Comparison of ENCODE assay signal across 27 cellular contexts in the genomic region with DNA sequence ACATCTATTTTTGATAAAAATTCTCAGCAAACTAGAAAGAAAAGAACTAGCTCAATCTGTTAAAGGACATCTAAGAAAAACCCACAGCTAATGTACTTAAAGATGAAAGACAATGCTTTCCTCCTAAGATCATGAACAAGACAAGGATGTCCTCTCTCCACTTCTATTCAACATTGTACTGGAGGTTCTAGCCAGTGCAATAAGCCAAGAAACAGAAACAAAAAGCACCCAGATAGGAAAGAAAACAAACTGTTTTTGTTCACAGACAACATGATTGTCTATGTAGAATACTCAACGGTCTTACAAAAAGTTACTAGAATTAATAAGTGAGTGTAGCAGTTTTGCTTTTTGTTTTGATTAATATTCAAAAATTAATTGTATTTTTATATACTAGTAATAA. TPM values are rescaled to one million over a fixed set of nuclear protein-coding genes. Genes with fewer than 3 reads are reported as not detected.
DNase-seq lines count a peak whose midpoint lies in the region; ATAC-seq, FAIRE-seq and TF ChIP-seq lines count a peak whose summit lies in the region.
"Had no signal": no experiment of that assay in that cellular context is flagged by ENCODE, and none has a peak within 500 bp of the region (broad histone marks: within the 10 kb centered on the region; RNA-seq: fewer than 3 reads in every experiment).

No MANE protein-coding gene starts in this region.

- H3K27me3 Mint-ChIP-seq in activated CD8-positive, alpha-beta memory T cell treated with anti-CD3 and anti-CD28 coated beads, Interleukin-2, amount 10 ng/mL, durations not matched to agents 7 days and 5 days: no peaks in the 10 kb centered on the region
- no peaks in the 10 kb centered on the region for H3K27me3 Mint-ChIP-seq in activated T-helper 2 cell treated with anti-CD3 and anti-CD28 coated beads, Interferon-gamma antibody, Interleukin-2, Interleukin-4, amounts not matched to agents 10 μg/mL and 5 μg/mL and 100 μg/mL, durations not matched to agents 14 hours and 24 hours and 36 hours (ENCODE audit: low read depth)
- H3K27me3 Mint-ChIP-seq in natural killer cell treated with Interleukin-12 subunit alpha and Interleukin-12 subunit beta and Interleukin-15 and Interleukin-18, amount 100 ng/mL, for 72 hours: no peaks in the 10 kb centered on the region

- POLR2A ChIA-PET in HepG2 (lab: Yijun Ruan, JAX): no interaction called here

- peaks cover 17% of the 10 kb centered on the region for H3K4me1 ChIP-seq in HepG2 (ENCODE audit: insufficient read depth, low read length)
- H3K4me1 ChIP-seq: right atrium auricular region had no signal

- no peak for ATAC-seq in activated CD8-positive, alpha-beta memory T cell treated with anti-CD3 and anti-CD28 coated beads, Interleukin-2, amount 10 ng/mL, durations not matched to agents 7 days and 5 days
- no peak for ATAC-seq in natural killer cell treated with Interleukin-12 subunit alpha and Interleukin-12 subunit beta and Interleukin-15 and Interleukin-18, amount 100 ng/mL, for 72 hours
- ATAC-seq in GM21381 (IDR thresholded peaks at IDR 0.05; ENCODE audit: unreplicated experiment) (no peak), HepG2 (no peak)
- ATAC-seq: left lobe of liver had no signal

- no peaks in the 10 kb centered on the region for H3K79me2 ChIP-seq in HepG2 (ENCODE audit: insufficient read depth, low read length)

- peaks cover 0 to 1% of the 10 kb centered on the region in 2 experiments; a peak in 2 of 5 replicates for H3K27me3 ChIP-seq in HepG2 (ENCODE audit: control insufficient read depth in 1 of 2, insufficient read depth in 2 of 2, low read length in 2 of 2)
- H3K27me3 ChIP-seq: right atrium auricular region had no signal

- H4K20me1 ChIP-seq in HepG2 (ENCODE audit: insufficient read depth, low read length): no peaks in the 10 kb centered on the region

- TF ChIP-seq CTCF in HepG2 (CRISPR knock-in tag; IDR thresholded peaks at IDR 0.05): no peak

- no peak for TF ChIP-seq RAD21 in HepG2 (CRISPR knock-in tag; IDR thresholded peaks at IDR 0.05)

- H3K27ac Mint-ChIP-seq in activated CD8-positive, alpha-beta memory T cell treated with anti-CD3 and anti-CD28 coated beads, Interleukin-2, amount 10 ng/mL, durations not matched to agents 7 days and 5 days: peak overlapping the region; percentile 85
- H3K27ac Mint-ChIP-seq in activated T-helper 2 cell treated with anti-CD3 and anti-CD28 coated beads, Interferon-gamma antibody, Interleukin-2, Interleukin-4, amounts not matched to agents 10 μg/mL and 5 μg/mL and 100 μg/mL, durations not matched to agents 14 hours and 24 hours and 36 hours: peak overlapping the region; percentile 64
- peak overlapping the region; percentile 53 to 62 for H3K27ac Mint-ChIP-seq in natural killer cell treated with Interleukin-12 subunit alpha and Interleukin-12 subunit beta and Interleukin-15 and Interleukin-18, amount 100 ng/mL, for 72 hours

- intact Hi-C loops in activated T-helper 2 cell treated with anti-CD3 and anti-CD28 coated beads, Interferon-gamma antibody, Interleukin-2, Interleukin-4, amounts not matched to agents 10 μg/mL and 5 μg/mL and 100 μg/mL, durations not matched to agents 14 hours and 24 hours and 36 hours (cut with micrococcal nuclease): no loop called here
- intact Hi-C loops in HepG2 (cut with micrococcal nuclease; ENCODE audit: unreplicated experiment): no loop called here

- H3K36me3 ChIP-seq in HepG2 (replicated peaks in 1 of 2; ENCODE audit: control insufficient read depth in 1 of 2, insufficient read depth in 2 of 2, low read length in 2 of 2): no peaks in the 10 kb centered on the region
- H3K36me3 ChIP-seq: right atrium auricular region had no signal

- H3K27ac ChIP-seq in HepG2 (ENCODE audit: extremely low read length, insufficient read depth, low read length): no peak overlapping the region
- H3K27ac ChIP-seq: right atrium auricular region had no signal

- peaks cover 31% of the 10 kb centered on the region for H3K36me3 Mint-ChIP-seq in activated CD8-positive, alpha-beta memory T cell treated with anti-CD3 and anti-CD28 coated beads, Interleukin-2, amount 10 ng/mL, durations not matched to agents 7 days and 5 days
- peaks cover 33% of the 10 kb centered on the region for H3K36me3 Mint-ChIP-seq in activated T-helper 2 cell treated with anti-CD3 and anti-CD28 coated beads, Interferon-gamma antibody, Interleukin-2, Interleukin-4, amounts not matched to agents 10 μg/mL and 5 μg/mL and 100 μg/mL, durations not matched to agents 14 hours and 24 hours and 36 hours (ENCODE audit: low read depth)
- H3K36me3 Mint-ChIP-seq in natural killer cell treated with Interleukin-12 subunit alpha and Interleukin-12 subunit beta and Interleukin-15 and Interleukin-18, amount 100 ng/mL, for 72 hours: no peaks in the 10 kb centered on the region
- H3K36me3 Mint-ChIP-seq: naive B cell had no signal

- CTCF ChIA-PET in activated CD8-positive, alpha-beta memory T cell treated with anti-CD3 and anti-CD28 coated beads, Interleukin-2, amount 10 ng/mL, durations not matched to agents 7 days and 5 days (lab: Charles Lee): no interaction called here
- CTCF ChIA-PET in HepG2 (lab: Yijun Ruan, JAX; ENCODE audit: low intra/inter-chr PET ratio, low total read pairs): no interaction called here

- in situ Hi-C loops in HepG2 (cut with HindIII; ENCODE audit: extremely low pct_ligation_motif_present, low pct_unique_long_range_greater_than_20kb): no loop called here

- H3K9ac ChIP-seq in HepG2 (ENCODE audit: insufficient read depth, low read depth, low read length): no peak overlapping the region

- H3K4me1 Mint-ChIP-seq in activated CD8-positive, alpha-beta memory T cell treated with anti-CD3 and anti-CD28 coated beads, Interleukin-2, amount 10 ng/mL, durations not matched to agents 7 days and 5 days: peaks cover 44% of the 10 kb centered on the region
- H3K4me1 Mint-ChIP-seq in activated T-helper 2 cell treated with anti-CD3 and anti-CD28 coated beads, Interferon-gamma antibody, Interleukin-2, Interleukin-4, amounts not matched to agents 10 μg/mL and 5 μg/mL and 100 μg/mL, durations not matched to agents 14 hours and 24 hours and 36 hours (ENCODE audit: low read depth): peaks cover 28% of the 10 kb centered on the region
- H3K4me1 Mint-ChIP-seq in natural killer cell treated with Interleukin-12 subunit alpha and Interleukin-12 subunit beta and Interleukin-15 and Interleukin-18, amount 100 ng/mL, for 72 hours (ENCODE audit: low read depth in 2 of 2): peaks cover 24 to 26% of the 10 kb centered on the region in 2 donors

- H3K4me3 ChIP-seq in HepG2 (replicated peaks in 1 of 3; ENCODE audit: insufficient read depth in 1 of 3, low read depth in 2 of 3, low read length in 3 of 3): no peak overlapping the region
- H3K4me3 ChIP-seq: right atrium auricular region had no signal

- no TSS peak for BruUV-seq in HepG2 (replicated peaks; lab: Mats Ljungman, UMichigan)

- DNase-seq in activated CD8-positive, alpha-beta memory T cell treated with anti-CD3 and anti-CD28 coated beads, Interleukin-2, amount 10 ng/mL, durations not matched to agents 7 days and 5 days: no peak
- no peak for DNase-seq in activated CD8-positive, alpha-beta memory T cell treated with anti-CD3 and anti-CD28 coated beads, Interleukin-2, amount 50 U/mL, for 4 hours
- DNase-seq in GM19239 (ENCODE audit: insufficient read length, low spot score): no peak
- no peak for DNase-seq in activated T-helper 2 cell treated with anti-CD3 and anti-CD28 coated beads, Interferon-gamma antibody, Interleukin-2, Interleukin-4, amounts not matched to agents 10 μg/mL and 5 μg/mL and 100 μg/mL, durations not matched to agents 14 hours and 24 hours and 36 hours (ENCODE audit: low spot score)
- DNase-seq in natural killer cell treated with Interleukin-12 subunit alpha and Interleukin-12 subunit beta and Interleukin-15 and Interleukin-18, amount 100 ng/mL, for 72 hours (ENCODE audit: low spot score): no peak
- DNase-seq in NCI-H187 (lab: John Stamatoyannopoulos, UW): no peak
- DNase-seq in HepG2 (ENCODE audit: low spot score): no peak
- DNase-seq: activated CD4-positive, alpha-beta T cell treated with anti-CD3 and anti-CD28 coated beads, Interleukin-2, amount 50 U/mL, for 4 hours; aorta; caudate nucleus; erythroblast; foreskin fibroblast; mesendoderm; naive B cell; NCI-H1092 treated with DMSO at 0.1 percent for 48 hours; NCI-H2029; NCI-H82; Right ventricle myocardium superior; stimulated activated CD4-positive, alpha-beta T cell treated with anti-CD3 and anti-CD28 coated beads, Interleukin-4, amount 100 ng/mL, for 4 hours; trophoblast cell had no signal

- 6% methylated on average over 1 of the region's 1 CpG for WGBS in HepG2 (ENCODE audit: low lambda C conversion rate)

- no peak overlapping the region for H3K4me2 ChIP-seq in HepG2 (ENCODE audit: low read depth, low read length)

- H3K4me3 Mint-ChIP-seq in activated CD8-positive, alpha-beta memory T cell treated with anti-CD3 and anti-CD28 coated beads, Interleukin-2, amount 10 ng/mL, durations not matched to agents 7 days and 5 days: peak overlapping the region; percentile 18
- H3K4me3 Mint-ChIP-seq in activated T-helper 2 cell treated with anti-CD3 and anti-CD28 coated beads, Interferon-gamma antibody, Interleukin-2, Interleukin-4, amounts not matched to agents 10 μg/mL and 5 μg/mL and 100 μg/mL, durations not matched to agents 14 hours and 24 hours and 36 hours (ENCODE audit: low read depth): no peak overlapping the region
- peak overlapping the region; percentile 17 for H3K4me3 Mint-ChIP-seq in natural killer cell treated with Interleukin-12 subunit alpha and Interleukin-12 subunit beta and Interleukin-15 and Interleukin-18, amount 100 ng/mL, for 72 hours
- H3K4me3 Mint-ChIP-seq: naive B cell had no signal

- H3K9me3 ChIP-seq in HepG2 (ENCODE audit: low read length): no peaks in the 10 kb centered on the region
- H3K9me3 ChIP-seq: right atrium auricular region had no signal

- peak; percentile 8 for FAIRE-seq in GM19239 (lab: Jason Lieb, UNC)
- no peak for FAIRE-seq in HepG2 (lab: Jason Lieb, UNC)
- FAIRE-seq: H54 had no signal

- H2AFZ ChIP-seq in HepG2 (ENCODE audit: low read length): no peak overlapping the region

- no peak for TF ChIP-seq POLR2A in HepG2 (IDR thresholded peaks at IDR 0.05; ENCODE audit: insufficient read depth in 1 of 2, low read depth in 2 of 2, low read length in 2 of 2)

- H3K9me3 Mint-ChIP-seq in activated CD8-positive, alpha-beta memory T cell treated with anti-CD3 and anti-CD28 coated beads, Interleukin-2, amount 10 ng/mL, durations not matched to agents 7 days and 5 days (ENCODE audit: low read depth): no peaks in the 10 kb centered on the region
- H3K9me3 Mint-ChIP-seq in activated T-helper 2 cell treated with anti-CD3 and anti-CD28 coated beads, Interferon-gamma antibody, Interleukin-2, Interleukin-4, amounts not matched to agents 10 μg/mL and 5 μg/mL and 100 μg/mL, durations not matched to agents 14 hours and 24 hours and 36 hours: no peaks in the 10 kb centered on the region
- H3K9me3 Mint-ChIP-seq in natural killer cell treated with Interleukin-12 subunit alpha and Interleukin-12 subunit beta and Interleukin-15 and Interleukin-18, amount 100 ng/mL, for 72 hours: no peaks in the 10 kb centered on the region
- H3K9me3 Mint-ChIP-seq: naive B cell had no signal

- TF ChIP-seq EP300 in HepG2 (IDR thresholded peaks at IDR 0.05; ENCODE audit: low read depth in 2 of 2, low read length in 2 of 2): no peak
- no peak for TF ChIP-seq EP300 in HepG2 (CRISPR knock-in tag; IDR thresholded peaks at IDR 0.05; ENCODE audit: borderline replicate concordance)

RNA-seq across cellular contexts. Expression of gene CD3D, which starts 7.8 kb away (rescaled TPM):
- total RNA-seq in activated CD8-positive, alpha-beta memory T cell treated with anti-CD3 and anti-CD28 coated beads, Interleukin-2, amount 10 ng/mL, durations not matched to agents 7 days and 5 days: 100 to 1,000 TPM; 428 to 526 TPM
- 386 and 400 TPM in 2 replicates for total RNA-seq in activated T-helper 2 cell treated with anti-CD3 and anti-CD28 coated beads, Interferon-gamma antibody, Interleukin-2, Interleukin-4, amounts not matched to agents 10 μg/mL and 5 μg/mL and 100 μg/mL, durations not matched to agents 14 hours and 24 hours and 36 hours
- total RNA-seq in natural killer cell treated with Interleukin-12 subunit alpha and Interleukin-12 subunit beta and Interleukin-15 and Interleukin-18, amount 100 ng/mL, for 72 hours: 100 to 1,000 TPM in 1 of 2 donors, 10 to 100 TPM in 1; 30.5 to 161 TPM
- total RNA-seq in HepG2 (2016; rRNA removed; fragmentation: Illumina TruSeq; extraction: Trizol): 0.25 and 0.66 TPM in 2 replicates
- not detected in 2 replicates for total RNA-seq in HepG2 (2016; cell fraction: cytosol; rRNA removed; fragmentation: Illumina TruSeq; extraction: Trizol; ENCODE audit: low read depth)
- total RNA-seq in HepG2 (2016; cell fraction: insoluble cytoplasmic fraction; rRNA removed; fragmentation: Illumina TruSeq; extraction: Trizol): 0.30 and 0.58 TPM in 2 replicates
- not detected in 2 replicates for total RNA-seq in HepG2 (2016; cell fraction: membrane; rRNA removed; fragmentation: Illumina TruSeq; extraction: Trizol)
- total RNA-seq in HepG2 (2016; cell fraction: nucleus; rRNA removed; fragmentation: Illumina TruSeq; extraction: Trizol): 0.81 TPM in 1 of 2 replicates, not detected in the other
- 6.6 and 7.2 TPM in 2 replicates for polyA plus RNA-seq in HepG2 (2011; rRNA removed)
- 5.8 and 6.4 TPM in 2 replicates for polyA plus RNA-seq in HepG2 (2011; cell fraction: cytosol; rRNA removed)
- 1.00 and 1.8 TPM in 2 replicates for polyA plus RNA-seq in HepG2 (2011; cell fraction: nucleus; rRNA removed)
- polyA plus RNA-seq in HepG2 (2012): 1.5 and 2.9 TPM in 2 replicates
- polyA plus RNA-seq in HepG2 (2016; cell fraction: cytosol; fragmentation: Illumina TruSeq; extraction: Trizol; ENCODE audit: low read depth): 0.12 TPM in 1 of 2 replicates, not detected in the other
- polyA plus RNA-seq in HepG2 (2016; cell fraction: insoluble cytoplasmic fraction; fragmentation: Illumina TruSeq; extraction: Trizol; ENCODE audit: low read depth): 0.40 and 0.81 TPM in 2 replicates
- polyA plus RNA-seq in HepG2 (2016; cell fraction: membrane; fragmentation: Illumina TruSeq; extraction: Trizol; ENCODE audit: low read depth): not detected in 2 replicates
- 1.3 TPM in 1 of 2 replicates, not detected in the other for polyA plus RNA-seq in HepG2 (2016; cell fraction: nucleus; fragmentation: Illumina TruSeq; extraction: Trizol; ENCODE audit: insufficient read depth, low read depth)
- polyA minus RNA-seq in HepG2 (2011; rRNA and poly(A)+ RNA removed; ENCODE audit: low replicate concordance): 0.23 and 2.9 TPM in 2 replicates
- polyA minus RNA-seq in HepG2 (2011; cell fraction: cytosol; rRNA and poly(A)+ RNA removed): 1.3 and 4.3 TPM in 2 replicates
- polyA minus RNA-seq in HepG2 (2011; cell fraction: nucleus; rRNA and poly(A)+ RNA removed): not detected in 2 replicates
- total RNA-seq: A673, osteocyte had no signal
- polyA plus RNA-seq: BJ had no signal

RNA-seq across cellular contexts. Expression of gene CD3G, which starts 9.4 kb away (rescaled TPM):
- total RNA-seq in activated CD8-positive, alpha-beta memory T cell treated with anti-CD3 and anti-CD28 coated beads, Interleukin-2, amount 10 ng/mL, durations not matched to agents 7 days and 5 days: 100 to 1,000 TPM; 192 to 218 TPM
- 134 and 139 TPM in 2 replicates for total RNA-seq in activated T-helper 2 cell treated with anti-CD3 and anti-CD28 coated beads, Interferon-gamma antibody, Interleukin-2, Interleukin-4, amounts not matched to agents 10 μg/mL and 5 μg/mL and 100 μg/mL, durations not matched to agents 14 hours and 24 hours and 36 hours
- 10 to 100 TPM in 1 of 2 donors, 1 to 10 TPM in 1; 7.1 to 49.4 TPM for total RNA-seq in natural killer cell treated with Interleukin-12 subunit alpha and Interleukin-12 subunit beta and Interleukin-15 and Interleukin-18, amount 100 ng/mL, for 72 hours
- not detected in 2 replicates for total RNA-seq in HepG2 (2016; rRNA removed; fragmentation: Illumina TruSeq; extraction: Trizol)
- total RNA-seq in HepG2 (2016; cell fraction: cytosol; rRNA removed; fragmentation: Illumina TruSeq; extraction: Trizol; ENCODE audit: low read depth): not detected in 2 replicates
- not detected in 2 replicates for total RNA-seq in HepG2 (2016; cell fraction: insoluble cytoplasmic fraction; rRNA removed; fragmentation: Illumina TruSeq; extraction: Trizol)
- not detected in 2 replicates for total RNA-seq in HepG2 (2016; cell fraction: membrane; rRNA removed; fragmentation: Illumina TruSeq; extraction: Trizol)
- not detected in 2 replicates for total RNA-seq in HepG2 (2016; cell fraction: nucleus; rRNA removed; fragmentation: Illumina TruSeq; extraction: Trizol)
- not detected in 2 replicates for polyA plus RNA-seq in HepG2 (2011; rRNA removed)
- 0.03 TPM in 2 replicates for polyA plus RNA-seq in HepG2 (2011; cell fraction: cytosol; rRNA removed)
- not detected in 2 replicates for polyA plus RNA-seq in HepG2 (2011; cell fraction: nucleus; rRNA removed)
- not detected in 2 replicates for polyA plus RNA-seq in HepG2 (2012)
- not detected in 2 replicates for polyA plus RNA-seq in HepG2 (2016; cell fraction: cytosol; fragmentation: Illumina TruSeq; extraction: Trizol; ENCODE audit: low read depth)
- not detected in 2 replicates for polyA plus RNA-seq in HepG2 (2016; cell fraction: insoluble cytoplasmic fraction; fragmentation: Illumina TruSeq; extraction: Trizol; ENCODE audit: low read depth)
- not detected in 2 replicates for polyA plus RNA-seq in HepG2 (2016; cell fraction: membrane; fragmentation: Illumina TruSeq; extraction: Trizol; ENCODE audit: low read depth)
- not detected in 2 replicates for polyA plus RNA-seq in HepG2 (2016; cell fraction: nucleus; fragmentation: Illumina TruSeq; extraction: Trizol; ENCODE audit: insufficient read depth, low read depth)
- polyA minus RNA-seq in HepG2 (2011; rRNA and poly(A)+ RNA removed; ENCODE audit: low replicate concordance): not detected in 2 replicates
- not detected in 2 replicates for polyA minus RNA-seq in HepG2 (2011; cell fraction: cytosol; rRNA and poly(A)+ RNA removed)
- not detected in 2 replicates for polyA minus RNA-seq in HepG2 (2011; cell fraction: nucleus; rRNA and poly(A)+ RNA removed)
- total RNA-seq: A673, osteocyte, Right ventricle myocardium superior had no signal
- polyA plus RNA-seq: aorta, BJ had no signal

RNA-seq across cellular contexts. Expression of gene UBE4A, which starts 24.7 kb away (rescaled TPM):
- total RNA-seq in activated CD8-positive, alpha-beta memory T cell treated with anti-CD3 and anti-CD28 coated beads, Interleukin-2, amount 10 ng/mL, durations not matched to agents 7 days and 5 days: 10 to 100 TPM; 43.4 to 47.8 TPM
- 41.2 and 44.1 TPM in 2 replicates for total RNA-seq in activated T-helper 2 cell treated with anti-CD3 and anti-CD28 coated beads, Interferon-gamma antibody, Interleukin-2, Interleukin-4, amounts not matched to agents 10 μg/mL and 5 μg/mL and 100 μg/mL, durations not matched to agents 14 hours and 24 hours and 36 hours
- total RNA-seq in natural killer cell treated with Interleukin-12 subunit alpha and Interleukin-12 subunit beta and Interleukin-15 and Interleukin-18, amount 100 ng/mL, for 72 hours: 10 to 100 TPM; 45.0 to 58.8 TPM
- total RNA-seq in HepG2 (2016; rRNA removed; fragmentation: Illumina TruSeq; extraction: Trizol): 24.8 and 32.7 TPM in 2 replicates
- total RNA-seq in HepG2 (2016; cell fraction: cytosol; rRNA removed; fragmentation: Illumina TruSeq; extraction: Trizol; ENCODE audit: low read depth): 9.0 and 10.7 TPM in 2 replicates
- 24.4 and 32.2 TPM in 2 replicates for total RNA-seq in HepG2 (2016; cell fraction: insoluble cytoplasmic fraction; rRNA removed; fragmentation: Illumina TruSeq; extraction: Trizol)
- 8.6 and 10.2 TPM in 2 replicates for total RNA-seq in HepG2 (2016; cell fraction: membrane; rRNA removed; fragmentation: Illumina TruSeq; extraction: Trizol)
- 51.5 and 55.7 TPM in 2 replicates for total RNA-seq in HepG2 (2016; cell fraction: nucleus; rRNA removed; fragmentation: Illumina TruSeq; extraction: Trizol)
- polyA plus RNA-seq in HepG2 (2011; rRNA removed): 14.7 and 15.1 TPM in 2 replicates
- 6.3 and 10.9 TPM in 2 replicates for polyA plus RNA-seq in HepG2 (2011; cell fraction: cytosol; rRNA removed)
- 22.7 and 27.7 TPM in 2 replicates for polyA plus RNA-seq in HepG2 (2011; cell fraction: nucleus; rRNA removed)
- polyA plus RNA-seq in HepG2 (2012): 14.2 and 17.5 TPM in 2 replicates
- 10.2 and 10.9 TPM in 2 replicates for polyA plus RNA-seq in HepG2 (2016; cell fraction: cytosol; fragmentation: Illumina TruSeq; extraction: Trizol; ENCODE audit: low read depth)
- polyA plus RNA-seq in HepG2 (2016; cell fraction: insoluble cytoplasmic fraction; fragmentation: Illumina TruSeq; extraction: Trizol; ENCODE audit: low read depth): 14.3 and 15.0 TPM in 2 replicates
- polyA plus RNA-seq in HepG2 (2016; cell fraction: membrane; fragmentation: Illumina TruSeq; extraction: Trizol; ENCODE audit: low read depth): 2.3 and 3.4 TPM in 2 replicates
- polyA plus RNA-seq in HepG2 (2016; cell fraction: nucleus; fragmentation: Illumina TruSeq; extraction: Trizol; ENCODE audit: insufficient read depth, low read depth): 56.7 and 57.0 TPM in 2 replicates
- polyA minus RNA-seq in HepG2 (2011; rRNA and poly(A)+ RNA removed; ENCODE audit: low replicate concordance): 20.3 and 25.5 TPM in 2 replicates
- 21.0 and 25.3 TPM in 2 replicates for polyA minus RNA-seq in HepG2 (2011; cell fraction: cytosol; rRNA and poly(A)+ RNA removed)
- polyA minus RNA-seq in HepG2 (2011; cell fraction: nucleus; rRNA and poly(A)+ RNA removed): 25.1 and 32.6 TPM in 2 replicates

RNA-seq across cellular contexts. Expression of gene CD3E, which starts 30.2 kb away (rescaled TPM):
- total RNA-seq in activated CD8-positive, alpha-beta memory T cell treated with anti-CD3 and anti-CD28 coated beads, Interleukin-2, amount 10 ng/mL, durations not matched to agents 7 days and 5 days: 100 to 1,000 TPM; 526 to 535 TPM
- 518 and 529 TPM in 2 replicates for total RNA-seq in activated T-helper 2 cell treated with anti-CD3 and anti-CD28 coated beads, Interferon-gamma antibody, Interleukin-2, Interleukin-4, amounts not matched to agents 10 μg/mL and 5 μg/mL and 100 μg/mL, durations not matched to agents 14 hours and 24 hours and 36 hours
- 100 to 1,000 TPM in 1 of 2 donors, 10 to 100 TPM in 1; 25.7 to 148 TPM for total RNA-seq in natural killer cell treated with Interleukin-12 subunit alpha and Interleukin-12 subunit beta and Interleukin-15 and Interleukin-18, amount 100 ng/mL, for 72 hours
- total RNA-seq in HepG2 (2016; rRNA removed; fragmentation: Illumina TruSeq; extraction: Trizol): not detected in 2 replicates
- total RNA-seq in HepG2 (2016; cell fraction: cytosol; rRNA removed; fragmentation: Illumina TruSeq; extraction: Trizol; ENCODE audit: low read depth): not detected in 2 replicates
- not detected in 2 replicates for total RNA-seq in HepG2 (2016; cell fraction: insoluble cytoplasmic fraction; rRNA removed; fragmentation: Illumina TruSeq; extraction: Trizol)
- not detected in 2 replicates for total RNA-seq in HepG2 (2016; cell fraction: membrane; rRNA removed; fragmentation: Illumina TruSeq; extraction: Trizol)
- not detected in 2 replicates for total RNA-seq in HepG2 (2016; cell fraction: nucleus; rRNA removed; fragmentation: Illumina TruSeq; extraction: Trizol)
- not detected in 2 replicates for polyA plus RNA-seq in HepG2 (2011; rRNA removed)
- polyA plus RNA-seq in HepG2 (2011; cell fraction: cytosol; rRNA removed): not detected in 2 replicates
- not detected in 2 replicates for polyA plus RNA-seq in HepG2 (2011; cell fraction: nucleus; rRNA removed)
- polyA plus RNA-seq in HepG2 (2012): not detected in 2 replicates
- polyA plus RNA-seq in HepG2 (2016; cell fraction: cytosol; fragmentation: Illumina TruSeq; extraction: Trizol; ENCODE audit: low read depth): not detected in 2 replicates
- not detected in 2 replicates for polyA plus RNA-seq in HepG2 (2016; cell fraction: insoluble cytoplasmic fraction; fragmentation: Illumina TruSeq; extraction: Trizol; ENCODE audit: low read depth)
- polyA plus RNA-seq in HepG2 (2016; cell fraction: membrane; fragmentation: Illumina TruSeq; extraction: Trizol; ENCODE audit: low read depth): not detected in 2 replicates
- polyA plus RNA-seq in HepG2 (2016; cell fraction: nucleus; fragmentation: Illumina TruSeq; extraction: Trizol; ENCODE audit: insufficient read depth, low read depth): not detected in 2 replicates
- not detected in 2 replicates for polyA minus RNA-seq in HepG2 (2011; rRNA and poly(A)+ RNA removed; ENCODE audit: low replicate concordance)
- not detected in 2 replicates for polyA minus RNA-seq in HepG2 (2011; cell fraction: cytosol; rRNA and poly(A)+ RNA removed)
- polyA minus RNA-seq in HepG2 (2011; cell fraction: nucleus; rRNA and poly(A)+ RNA removed): not detected in 2 replicates
- total RNA-seq: A673, osteocyte had no signal
- polyA plus RNA-seq: BJ had no signal

Comparison
In these comparisons a context has a peak if more than half of its experiments do, and no peak if none do; other contexts are left out.
1. RNA of gene CD3D, which starts 7.8 kb away (total RNA-seq): 428 to 526 TPM in activated CD8-positive, alpha-beta memory T cell treated with anti-CD3 and anti-CD28 coated beads, Interleukin-2, amount 10 ng/mL, durations not matched to agents 7 days and 5 days, 386 to 400 TPM in activated T-helper 2 cell treated with anti-CD3 and anti-CD28 coated beads, Interferon-gamma antibody, Interleukin-2, Interleukin-4, amounts not matched to agents 10 μg/mL and 5 μg/mL and 100 μg/mL, durations not matched to agents 14 hours and 24 hours and 36 hours and 30.5 to 161 TPM in natural killer cell treated with Interleukin-12 subunit alpha and Interleukin-12 subunit beta and Interleukin-15 and Interleukin-18, amount 100 ng/mL, for 72 hours; 0.25 to 0.81 TPM in HepG2; every median in the first group is over 10 times any median in the second.
2. RNA of gene CD3G, which starts 9.4 kb away (total RNA-seq): 192 to 218 TPM in activated CD8-positive, alpha-beta memory T cell treated with anti-CD3 and anti-CD28 coated beads, Interleukin-2, amount 10 ng/mL, durations not matched to agents 7 days and 5 days, 134 to 139 TPM in activated T-helper 2 cell treated with anti-CD3 and anti-CD28 coated beads, Interferon-gamma antibody, Interleukin-2, Interleukin-4, amounts not matched to agents 10 μg/mL and 5 μg/mL and 100 μg/mL, durations not matched to agents 14 hours and 24 hours and 36 hours and 7.1 to 49.4 TPM in natural killer cell treated with Interleukin-12 subunit alpha and Interleukin-12 subunit beta and Interleukin-15 and Interleukin-18, amount 100 ng/mL, for 72 hours; not detected in HepG2; every median in the first group is over 4 times any median in the second.
3. Peak in every context shown above with its lines, with median percentiles within 50 percentile points of each other: H3K27ac Mint-ChIP-seq.